ENCODE assay signal across 19 cellular contexts in genomic region chr22:25777411-25777810, GRCh38. TPM values are rescaled to one million over a fixed set of nuclear protein-coding genes. Genes with fewer than 3 reads are reported as not detected.
"Had no signal": no experiment of that assay in that cellular context is flagged by ENCODE, and none has a peak within 500 bp of the region (broad histone marks: within the 10 kb centered on the region; RNA-seq: fewer than 3 reads in every experiment).

No MANE protein-coding gene starts in this region.

- H3K36me3 ChIP-seq: colonic mucosa, esophagus squamous epithelium, gastroesophageal sphincter had no signal

- H3K4me3 ChIP-seq: colonic mucosa, coronary artery, dorsolateral prefrontal cortex, esophagus muscularis mucosa, esophagus squamous epithelium, gastrocnemius medialis, gastroesophageal sphincter, heart left ventricle, heart right ventricle had no signal

- H3K9me3 ChIP-seq: colonic mucosa, esophagus muscularis mucosa, esophagus squamous epithelium, gastrocnemius medialis, gastroesophageal sphincter, heart left ventricle, heart right ventricle had no signal

- H3K4me1 ChIP-seq: colonic mucosa, esophagus muscularis mucosa, esophagus squamous epithelium, foreskin keratinocyte, gastrocnemius medialis, gastroesophageal sphincter had no signal

- DNase-seq: cortex of kidney; effector CD4-positive, alpha-beta T cell; effector CD8-positive, alpha-beta T cell; effector memory CD4-positive, alpha-beta T cell; effector memory CD8-positive, alpha-beta T cell; endodermal cell; esophagus squamous epithelium; gastrocnemius medialis; glutamatergic neuron; heart left ventricle; heart right ventricle had no signal

- H3K27me3 ChIP-seq: colonic mucosa, foreskin keratinocyte, gastrocnemius medialis, heart left ventricle had no signal

- H3K27ac ChIP-seq: colonic mucosa, coronary artery, dorsolateral prefrontal cortex, epithelial cell of prostate, esophagus muscularis mucosa, esophagus squamous epithelium, foreskin keratinocyte, gastroesophageal sphincter, heart left ventricle, heart right ventricle had no signal

RNA-seq across cellular contexts. Expression of gene MYO18B, which starts 35.4 kb away (rescaled TPM):
- polyA plus RNA-seq: fibroblast of lung, foreskin keratinocyte had no signal
